ENCODE assay signal across 8 cellular contexts in the genomic region with DNA sequence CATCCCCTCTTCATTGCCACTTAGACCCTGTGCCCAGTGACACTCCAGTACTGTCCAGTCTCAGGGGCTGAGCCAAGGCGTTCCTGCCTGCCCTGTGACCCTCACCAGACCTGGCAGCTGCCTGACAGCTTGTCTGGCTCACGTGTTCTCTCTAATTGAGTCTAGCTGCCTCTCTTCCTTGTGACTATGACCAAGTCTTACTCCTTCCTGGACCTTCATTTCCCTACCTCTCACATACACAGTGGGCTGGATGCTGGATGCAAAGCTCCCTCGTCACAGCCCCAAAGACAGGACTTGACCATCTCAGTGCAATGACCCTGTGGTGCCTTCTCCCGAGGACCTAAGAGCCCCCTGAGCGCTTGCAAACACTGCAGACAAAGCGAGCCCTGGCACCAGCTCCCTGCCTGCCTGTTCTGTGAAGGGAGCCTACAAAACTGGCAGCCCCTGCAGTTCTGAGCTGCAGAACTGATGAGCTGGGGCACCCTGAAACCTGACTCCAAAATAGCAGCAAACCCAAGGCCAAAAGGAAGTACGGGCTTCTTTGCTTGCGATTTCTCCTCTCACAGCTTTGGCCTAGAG. TPM values are rescaled to one million over a fixed set of nuclear protein-coding genes. Genes with fewer than 3 reads are reported as not detected.
DNase-seq lines count a peak whose midpoint lies in the region; ATAC-seq and TF ChIP-seq lines count a peak whose summit lies in the region.

No MANE protein-coding gene starts in this region.

- H3K4me3 ChIP-seq in HL-60 (replicated peaks; ENCODE audit: insufficient read depth, low read length) (peak overlapping the region; percentile 69), right atrium auricular region (peak overlapping the region; percentile 87 to 96), skeletal muscle satellite cell (ENCODE audit: low read length) (peak overlapping the region; percentile 83)

- peaks cover 0 to 84% of the 10 kb centered on the region in 2 donors for H3K4me1 ChIP-seq in right atrium auricular region
- peaks cover 60% of the 10 kb centered on the region for H3K4me1 ChIP-seq in skeletal muscle satellite cell (ENCODE audit: control insufficient read depth, insufficient read depth, low read length)

- H3K9me3 ChIP-seq in right atrium auricular region (no peaks in the 10 kb centered on the region), skeletal muscle satellite cell (replicated peaks; ENCODE audit: low read length) (no peaks in the 10 kb centered on the region)

- peak overlapping the region; percentile 97 for H3K4me2 ChIP-seq in skeletal muscle satellite cell (ENCODE audit: low read length)

- CTCF ChIA-PET in activated B cell treated with CpG ODN at 0.5 μM for 24 hours (lab: Charles Lee) = interaction anchor here (1.0 to 1.3 kb wide), 4 partner anchors 9 to 315 kb away, joined by 3 to 6 read pairs (median 4); no protein-coding TSS in a partner anchor

- H3K36me3 ChIP-seq in right atrium auricular region (no peaks in the 10 kb centered on the region), skeletal muscle satellite cell (ENCODE audit: insufficient read depth, low read length) (peaks cover 21% of the 10 kb centered on the region)

- no peak for ATAC-seq in activated B cell treated with CpG ODN at 0.5 μM for 24 hours (ENCODE audit: low read depth)
- no peak for ATAC-seq in GM21619 (IDR thresholded peaks at IDR 0.05; ENCODE audit: unreplicated experiment)

- peak overlapping the region; percentile 83 for H3K9ac ChIP-seq in skeletal muscle satellite cell (ENCODE audit: low read depth, low read length)

- H3K27ac Mint-ChIP-seq in activated B cell treated with CpG ODN at 0.5 μM for 24 hours = peak overlapping the region; percentile 81

- intact Hi-C loops in activated B cell treated with CpG ODN at 0.5 μM for 24 hours (cut with micrococcal nuclease) = loop anchor here (10.0 kb wide), 2 partner anchors 646 to 1864 kb away; a partner anchor contains a TSS

- peaks cover 25% of the 10 kb centered on the region for H3K36me3 Mint-ChIP-seq in activated B cell treated with CpG ODN at 0.5 μM for 24 hours (ENCODE audit: low read depth)

- peak overlapping the region; percentile 90 for H3K4me3 Mint-ChIP-seq in activated B cell treated with CpG ODN at 0.5 μM for 24 hours

- H3K27me3 Mint-ChIP-seq in activated B cell treated with CpG ODN at 0.5 μM for 24 hours = no peaks in the 10 kb centered on the region

- no peaks in the 10 kb centered on the region for H3K9me3 Mint-ChIP-seq in activated B cell treated with CpG ODN at 0.5 μM for 24 hours

- no peak for TF ChIP-seq CTCF in HL-60 (IDR thresholded peaks at IDR 0.05; ENCODE audit: insufficient read depth, low read length)
- no peak for TF ChIP-seq CTCF in activated B cell treated with CpG ODN at 0.5 μM for 24 hours (IDR thresholded peaks at IDR 0.05)
- no peak for TF ChIP-seq CTCF in right atrium auricular region (IDR thresholded peaks at IDR 0.05)

- DNase-seq in HL-60 (ENCODE audit: low read depth in 1 of 2, low spot score in 1 of 2) (no peak), activated B cell treated with CpG ODN at 0.5 μM for 24 hours (no peak), right atrium auricular region (ENCODE audit: low spot score) (no peak), HPDE6-E6E7 (ENCODE audit: extremely low spot score) (no peak), NCI-H2081 treated with DMSO at 0.1 percent for 48 hours (lab: John Stamatoyannopoulos, UW) (no peak), activated gamma-delta T cell (lab: John Stamatoyannopoulos, UW) (no peak)

- H3K4me1 Mint-ChIP-seq in activated B cell treated with CpG ODN at 0.5 μM for 24 hours = peaks cover 91% of the 10 kb centered on the region

- H3K27ac ChIP-seq in HL-60 (replicated peaks) = no peak overlapping the region
- H3K27ac ChIP-seq in right atrium auricular region = peak overlapping the region; percentile 94 to 95

- POLR2A ChIA-PET in activated B cell treated with CpG ODN at 0.5 μM for 24 hours (lab: Charles Lee) = interaction anchor here (0.5 to 2.5 kb wide), 12 partner anchors 8 to 1849 kb away, joined by 3 to 14 read pairs (median 4); a partner anchor contains a TSS

- H3K27me3 ChIP-seq in HL-60 (ENCODE audit: insufficient read depth, poor library complexity, severe bottlenecking) (no peaks in the 10 kb centered on the region), right atrium auricular region (no peaks in the 10 kb centered on the region), skeletal muscle satellite cell (ENCODE audit: control insufficient read depth, insufficient read depth, low read length) (no peaks in the 10 kb centered on the region)

RNA-seq across cellular contexts. Expression of a gene that starts 1.7 kb away (rescaled TPM):
- total RNA-seq in activated B cell treated with CpG ODN at 0.5 μM for 24 hours (18.0 and 19.8 TPM in 2 replicates), right atrium auricular region (100 to 1,000 TPM; 129 to 164 TPM)
- 41.6 and 43.5 TPM in 2 replicates for total RNA-seq in skeletal muscle satellite cell (2012; rRNA removed)

RNA-seq across cellular contexts. Expression of a gene that starts 3.8 kb away (rescaled TPM):
- total RNA-seq in activated B cell treated with CpG ODN at 0.5 μM for 24 hours = 53.4 and 57.6 TPM in 2 replicates
- 10 to 100 TPM; 24.1 to 49.0 TPM for total RNA-seq in right atrium auricular region
- 12.7 TPM in 2 replicates for total RNA-seq in skeletal muscle satellite cell (2012; rRNA removed)
